31 cellular contexts compared by ENCODE assay signal in the genomic region with DNA sequence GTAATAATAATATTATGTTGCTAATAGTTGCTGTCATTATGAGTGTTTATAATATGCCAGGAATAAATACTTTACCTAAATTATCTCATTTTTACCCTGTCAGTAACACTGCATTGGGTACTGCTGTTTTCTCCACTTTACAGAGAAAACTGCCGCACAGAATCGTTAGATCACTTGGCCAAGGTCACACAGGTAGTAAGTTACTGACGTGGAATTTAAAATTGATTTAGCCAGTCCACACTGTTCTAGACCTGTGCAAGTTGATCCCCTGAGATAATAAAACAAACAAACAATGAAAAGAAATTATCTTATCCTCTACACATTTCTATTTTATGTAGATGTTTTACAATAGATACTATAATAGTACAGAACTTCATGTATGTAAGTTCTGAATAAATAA.
"Had no signal": no experiment of that assay in that cellular context is flagged by ENCODE, and none has a peak within 500 bp of the region (broad histone marks: within the 10 kb centered on the region; RNA-seq: fewer than 3 reads in every experiment).

No MANE protein-coding gene starts in this region.

- H3K27ac Mint-ChIP-seq: activated CD4-positive, alpha-beta memory T cell treated with anti-CD3 and anti-CD28 coated beads, Interleukin-2, amount 10 ng/mL, durations not matched to agents 7 days and 5 days; activated CD4-positive, alpha-beta T cell treated with anti-CD3 and anti-CD28 coated beads, Interleukin-2, amount 10 ng/mL, durations not matched to agents 7 days and 5 days; activated naive CD4-positive, alpha-beta T cell treated with anti-CD3 and anti-CD28 coated beads for 36 hours; activated naive CD8-positive, alpha-beta T cell treated with anti-CD3 and anti-CD28 coated beads for 36 hours; activated T-helper 17 cell treated with anti-CD3 and anti-CD28 coated beads, Interleukin-2, amount 50 U/mL, for 72 hours; T-cell had no signal

- DNase-seq: activated CD4-positive, alpha-beta memory T cell treated with anti-CD3 and anti-CD28 coated beads, Interleukin-2, amount 10 ng/mL, durations not matched to agents 7 days and 5 days; activated CD4-positive, alpha-beta T cell treated with anti-CD3 and anti-CD28 coated beads, Interleukin-2, amount 10 ng/mL, durations not matched to agents 7 days and 5 days; activated CD4-positive, CD25-positive, alpha-beta regulatory T cell; activated gamma-delta T cell; activated naive CD4-positive, alpha-beta T cell treated with anti-CD3 and anti-CD28 coated beads for 36 hours; activated naive CD8-positive, alpha-beta T cell treated with anti-CD3 and anti-CD28 coated beads for 36 hours; activated T-cell treated with anti-CD3 and anti-CD28 coated beads for 4 hours; activated T-cell treated with anti-CD3 and anti-CD28 coated beads, Interleukin-2, amount 50 U/mL, for 48 hours; central memory CD4-positive, alpha-beta T cell; Karpas-422; MM.1S; NCI-H1105; NCI-H146; NCI-H1930; NCI-H2171; NCI-H2227 treated with DMSO at 0.1 percent for 48 hours; NCI-H446 treated with DMSO at 0.1 percent for 48 hours; NCI-H524 treated with DMSO at 0.1 percent for 48 hours; NCI-H774; OCI-M1; RPMI8226; T-cell; T-helper 2 cell; T1000 had no signal

- H3K4me3 Mint-ChIP-seq: activated CD4-positive, alpha-beta memory T cell treated with anti-CD3 and anti-CD28 coated beads, Interleukin-2, amount 10 ng/mL, durations not matched to agents 7 days and 5 days; activated CD4-positive, alpha-beta T cell treated with anti-CD3 and anti-CD28 coated beads, Interleukin-2, amount 10 ng/mL, durations not matched to agents 7 days and 5 days; activated naive CD4-positive, alpha-beta T cell treated with anti-CD3 and anti-CD28 coated beads for 36 hours; activated naive CD8-positive, alpha-beta T cell treated with anti-CD3 and anti-CD28 coated beads for 36 hours; activated T-helper 17 cell treated with anti-CD3 and anti-CD28 coated beads, Interleukin-2, amount 50 U/mL, for 72 hours; T-cell had no signal

- H3K4me1 Mint-ChIP-seq: activated CD4-positive, alpha-beta memory T cell treated with anti-CD3 and anti-CD28 coated beads, Interleukin-2, amount 10 ng/mL, durations not matched to agents 7 days and 5 days; activated CD4-positive, alpha-beta T cell treated with anti-CD3 and anti-CD28 coated beads, Interleukin-2, amount 10 ng/mL, durations not matched to agents 7 days and 5 days; activated naive CD8-positive, alpha-beta T cell treated with anti-CD3 and anti-CD28 coated beads for 36 hours; activated T-helper 17 cell treated with anti-CD3 and anti-CD28 coated beads, Interleukin-2, amount 50 U/mL, for 72 hours; T-cell had no signal

- H3K9me3 Mint-ChIP-seq: activated CD4-positive, alpha-beta memory T cell treated with anti-CD3 and anti-CD28 coated beads, Interleukin-2, amount 10 ng/mL, durations not matched to agents 7 days and 5 days; activated CD4-positive, alpha-beta T cell treated with anti-CD3 and anti-CD28 coated beads, Interleukin-2, amount 10 ng/mL, durations not matched to agents 7 days and 5 days; activated naive CD4-positive, alpha-beta T cell treated with anti-CD3 and anti-CD28 coated beads for 36 hours; activated naive CD8-positive, alpha-beta T cell treated with anti-CD3 and anti-CD28 coated beads for 36 hours; activated T-helper 17 cell treated with anti-CD3 and anti-CD28 coated beads, Interleukin-2, amount 50 U/mL, for 72 hours; T-cell had no signal

- H3K27me3 Mint-ChIP-seq: activated CD4-positive, alpha-beta memory T cell treated with anti-CD3 and anti-CD28 coated beads, Interleukin-2, amount 10 ng/mL, durations not matched to agents 7 days and 5 days had no signal

- H3K36me3 Mint-ChIP-seq: activated naive CD8-positive, alpha-beta T cell treated with anti-CD3 and anti-CD28 coated beads for 36 hours; T-cell had no signal

- H3K27ac ChIP-seq: SK-N-MC, VCaP had no signal

- FAIRE-seq: bronchial epithelial cell, K562 had no signal

- H3K4me3 ChIP-seq: K562, SK-N-MC had no signal

- ATAC-seq: activated T-helper 17 cell treated with anti-CD3 and anti-CD28 coated beads, Interleukin-2, amount 50 U/mL, for 72 hours; K562; Panc1; Right ventricle myocardium inferior; T-cell had no signal
